Comparison of ENCODE assay signal across 9 cellular contexts in the genomic region with DNA sequence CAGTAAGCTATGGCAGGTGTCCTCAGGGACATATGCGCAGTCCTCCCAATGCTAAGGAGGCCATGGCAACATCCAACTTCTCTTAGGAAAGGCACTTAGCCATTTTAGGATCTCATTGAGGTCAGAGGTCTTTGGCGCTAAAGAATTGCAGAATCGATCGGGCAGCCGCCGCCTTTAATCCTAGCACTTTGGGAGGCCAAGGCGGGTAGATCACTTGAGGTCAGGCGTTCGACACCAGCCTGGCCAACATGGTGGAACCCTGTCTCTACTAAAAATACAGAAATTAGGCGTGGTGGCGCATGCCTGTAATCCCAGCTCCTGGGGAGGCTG. TPM values are rescaled to one million over a fixed set of nuclear protein-coding genes. Genes with fewer than 3 reads are reported as not detected.
DNase-seq lines count a peak whose midpoint lies in the region; ATAC-seq and TF ChIP-seq lines count a peak whose summit lies in the region.
"Had no signal": no experiment of that assay in that cellular context is flagged by ENCODE, and none has a peak within 500 bp of the region (broad histone marks: within the 10 kb centered on the region; RNA-seq: fewer than 3 reads in every experiment).

No MANE protein-coding gene starts in this region.

- peak overlapping the region; percentile 88 for H3K27ac Mint-ChIP-seq in activated naive CD4-positive, alpha-beta T cell treated with anti-CD3 and anti-CD28 coated beads, Interleukin-2, amount 50 U/mL, for 24 hours
- peak overlapping the region; percentile 90 for H3K27ac Mint-ChIP-seq in activated naive CD8-positive, alpha-beta T cell treated with anti-CD3 and anti-CD28 coated beads, Interleukin-2, amount 10 ng/mL, durations not matched to agents 7 days and 5 days

- H3K4me3 Mint-ChIP-seq in activated naive CD4-positive, alpha-beta T cell treated with anti-CD3 and anti-CD28 coated beads, Interleukin-2, amount 50 U/mL, for 24 hours = peak overlapping the region; percentile 88
- H3K4me3 Mint-ChIP-seq in activated naive CD8-positive, alpha-beta T cell treated with anti-CD3 and anti-CD28 coated beads, Interleukin-2, amount 10 ng/mL, durations not matched to agents 7 days and 5 days = peak overlapping the region; percentile 86

- no peaks in the 10 kb centered on the region for H3K9me3 Mint-ChIP-seq in activated naive CD4-positive, alpha-beta T cell treated with anti-CD3 and anti-CD28 coated beads, Interleukin-2, amount 50 U/mL, for 24 hours
- no peaks in the 10 kb centered on the region for H3K9me3 Mint-ChIP-seq in activated naive CD8-positive, alpha-beta T cell treated with anti-CD3 and anti-CD28 coated beads, Interleukin-2, amount 10 ng/mL, durations not matched to agents 7 days and 5 days

- TF ChIP-seq CTCF in right lobe of liver (IDR thresholded peaks at IDR 0.05) (no peak), thoracic aorta (IDR thresholded peaks at IDR 0.05) (no peak)

- H3K36me3 ChIP-seq in right lobe of liver (no peaks in the 10 kb centered on the region), thoracic aorta (no peaks in the 10 kb centered on the region)

- intact Hi-C loops in right lobe of liver (cut with DNase I) = no loop called here

- H3K27ac ChIP-seq in right lobe of liver (peak overlapping the region in 2 of 3 donors; percentile 87 to 89), thoracic aorta (peak overlapping the region; percentile 74 to 80)

- TF ChIP-seq POLR2A in right lobe of liver (IDR thresholded peaks at IDR 0.05) = no peak

- H3K4me3 ChIP-seq in right lobe of liver (peak overlapping the region; percentile 79 to 83 (median 81)), thoracic aorta (peak overlapping the region; percentile 97)

- H3K4me1 Mint-ChIP-seq in activated naive CD4-positive, alpha-beta T cell treated with anti-CD3 and anti-CD28 coated beads, Interleukin-2, amount 50 U/mL, for 24 hours = peaks cover 20% of the 10 kb centered on the region
- peaks cover 14% of the 10 kb centered on the region for H3K4me1 Mint-ChIP-seq in activated naive CD8-positive, alpha-beta T cell treated with anti-CD3 and anti-CD28 coated beads, Interleukin-2, amount 10 ng/mL, durations not matched to agents 7 days and 5 days

- ATAC-seq in activated naive CD8-positive, alpha-beta T cell treated with anti-CD3 and anti-CD28 coated beads, Interleukin-2, amount 10 ng/mL, durations not matched to agents 7 days and 5 days (ENCODE audit: low read depth) = no peak
- ATAC-seq in right lobe of liver (peak in 1 of 4 donors; percentile 2), thoracic aorta (ENCODE audit: insufficient number of reproducible peaks, low FRiP score, low read depth) (no peak), GM21737 (IDR thresholded peaks at IDR 0.05; ENCODE audit: unreplicated experiment) (no peak), GM18517 (IDR thresholded peaks at IDR 0.05; ENCODE audit: unreplicated experiment) (no peak)

- no peaks in the 10 kb centered on the region for H3K36me3 Mint-ChIP-seq in activated naive CD4-positive, alpha-beta T cell treated with anti-CD3 and anti-CD28 coated beads, Interleukin-2, amount 50 U/mL, for 24 hours
- H3K36me3 Mint-ChIP-seq in activated naive CD8-positive, alpha-beta T cell treated with anti-CD3 and anti-CD28 coated beads, Interleukin-2, amount 10 ng/mL, durations not matched to agents 7 days and 5 days = no peaks in the 10 kb centered on the region

- H3K9me3 ChIP-seq in right lobe of liver = no peaks in the 10 kb centered on the region
- H3K9me3 ChIP-seq in thoracic aorta = no peaks in the 10 kb centered on the region

- H3K4me1 ChIP-seq in right lobe of liver (peaks cover 0 to 58% (median 17%) of the 10 kb centered on the region in 4 donors), thoracic aorta (ENCODE audit: control insufficient read depth in 1 of 2, low read depth in 2 of 2) (peaks cover 11 to 23% of the 10 kb centered on the region in 2 donors)

- 16% methylated on average over 10 of the region's 11 CpGs for WGBS in right lobe of liver (ENCODE audit: insufficient coverage, low coverage, low lambda C conversion rate, missing lambda C conversion rate)

- H3K27me3 ChIP-seq in right lobe of liver = no peaks in the 10 kb centered on the region
- no peaks in the 10 kb centered on the region for H3K27me3 ChIP-seq in thoracic aorta (replicated peaks; ENCODE audit: insufficient read depth)

- DNase-seq in activated naive CD4-positive, alpha-beta T cell (lab: John Stamatoyannopoulos, UW) = no peak
- no peak for DNase-seq in activated naive CD8-positive, alpha-beta T cell treated with anti-CD3 and anti-CD28 coated beads, Interleukin-2, amount 10 ng/mL, durations not matched to agents 7 days and 5 days
- DNase-seq in right lobe of liver (no peak), thoracic aorta (ENCODE audit: low spot score) (no peak), kidney tubule cell (ENCODE audit: low spot score) (no peak)
- DNase-seq: effector CD8-positive, alpha-beta T cell had no signal

- POLR2A ChIA-PET in activated naive CD8-positive, alpha-beta T cell treated with anti-CD3 and anti-CD28 coated beads, Interleukin-2, amount 10 ng/mL, durations not matched to agents 7 days and 5 days (lab: Charles Lee) = interaction anchor here (0.6 to 2.0 kb wide), 2 partner anchors 13 to 16 kb away, joined by 4 to 10 read pairs; partner anchors contain the start of gene AP2A2

- no peaks in the 10 kb centered on the region for H3K27me3 Mint-ChIP-seq in activated naive CD4-positive, alpha-beta T cell treated with anti-CD3 and anti-CD28 coated beads, Interleukin-2, amount 50 U/mL, for 24 hours
- no peaks in the 10 kb centered on the region for H3K27me3 Mint-ChIP-seq in activated naive CD8-positive, alpha-beta T cell treated with anti-CD3 and anti-CD28 coated beads, Interleukin-2, amount 10 ng/mL, durations not matched to agents 7 days and 5 days

RNA-seq across cellular contexts. Expression of gene CHID1, which starts 1.2 kb away (rescaled TPM):
- total RNA-seq in activated naive CD8-positive, alpha-beta T cell treated with anti-CD3 and anti-CD28 coated beads, Interleukin-2, amount 10 ng/mL, durations not matched to agents 7 days and 5 days = 10 to 100 TPM; 39.7 to 47.9 TPM
- 100 to 1,000 TPM in 1 of 6 experiments, 10 to 100 TPM in 5; 61.1 to 157 (median 78.7) TPM for total RNA-seq in right lobe of liver
- 100 to 1,000 TPM in 1 of 2 donors, 10 to 100 TPM in 1; 61.2 to 195 TPM for total RNA-seq in thoracic aorta

RNA-seq across cellular contexts. Expression of gene AP2A2, which starts 13.8 kb away (rescaled TPM):
- 10 to 100 TPM; 49.1 to 52.1 TPM for total RNA-seq in activated naive CD8-positive, alpha-beta T cell treated with anti-CD3 and anti-CD28 coated beads, Interleukin-2, amount 10 ng/mL, durations not matched to agents 7 days and 5 days
- total RNA-seq in right lobe of liver (10 to 100 TPM; 41.4 to 66.7 (median 53.8) TPM), thoracic aorta (100 to 1,000 TPM in 1 of 2 donors, 10 to 100 TPM in 1; 99.0 to 109 TPM)
